Comparison of ENCODE assay signal across 21 cellular contexts in genomic region chr10:51109821-51110533, GRCh38. TPM values are rescaled to one million over a fixed set of nuclear protein-coding genes. Genes with fewer than 3 reads are reported as not detected.
DNase-seq lines count a peak whose midpoint lies in the region; ATAC-seq and TF ChIP-seq lines count a peak whose summit lies in the region.
"Had no signal": no experiment of that assay in that cellular context is flagged by ENCODE, and none has a peak within 500 bp of the region (broad histone marks: within the 10 kb centered on the region; RNA-seq: fewer than 3 reads in every experiment).

No MANE protein-coding gene starts in this region.

- no peaks in the 10 kb centered on the region for H3K27me3 ChIP-seq in skeletal muscle satellite cell (ENCODE audit: control insufficient read depth, insufficient read depth, low read length)
- H3K27me3 ChIP-seq in sigmoid colon: no peaks in the 10 kb centered on the region
- H3K27me3 ChIP-seq: upper lobe of right lung had no signal

- DNase-seq in HFFc6 (peak; percentile 63), amniotic epithelial cell (ENCODE audit: low read depth) (peak; percentile 65), fibroblast of peridontal ligament (ENCODE audit: extremely low read depth) (peak; percentile 55), sigmoid colon (no peak)
- DNase-seq in activated CD8-positive, alpha-beta memory T cell treated with anti-CD3 and anti-CD28 coated beads, Interleukin-2, amount 50 U/mL, for 4 hours: no peak
- DNase-seq: activated CD4-positive, alpha-beta T cell treated with anti-CD3 and anti-CD28 coated beads for 1 hour; activated naive CD4-positive, alpha-beta T cell treated with Interleukin-2 at 50 U/mL for 16 hours; DMS53; effector CD8-positive, alpha-beta T cell; glutamatergic neuron; Kasumi-1; natural killer cell; NCI-H2227 treated with DMSO at 0.1 percent for 48 hours; stimulated activated naive CD4-positive, alpha-beta T cell treated with Interleukin-2 at 50 U/mL for 16 hours; upper lobe of right lung had no signal

- H3K4me3 ChIP-seq in skeletal muscle satellite cell (ENCODE audit: low read length): peak overlapping the region; percentile 30
- no peak overlapping the region for H3K4me3 ChIP-seq in sigmoid colon
- H3K4me3 ChIP-seq: prostate gland, upper lobe of right lung had no signal

- TF ChIP-seq POLR2A in sigmoid colon (IDR thresholded peaks at IDR 0.05): no peak

- no peak overlapping the region for H3K27ac ChIP-seq in sigmoid colon
- H3K27ac ChIP-seq: C4-2B, prostate gland, upper lobe of right lung had no signal

- TF ChIP-seq EP300 in sigmoid colon (IDR thresholded peaks at IDR 0.05): no peak

- H3K9me3 Mint-ChIP-seq in HFFc6: no peaks in the 10 kb centered on the region
- H3K9me3 Mint-ChIP-seq: memory B cell, natural killer cell had no signal

- ATAC-seq in GM19395 (IDR thresholded peaks at IDR 0.05; ENCODE audit: unreplicated experiment) (no peak), HG02763 (IDR thresholded peaks at IDR 0.05; ENCODE audit: unreplicated experiment) (no peak)
- ATAC-seq: natural killer cell, upper lobe of right lung had no signal

- 78 to 81% methylated on average over 4 of the region's 4 CpGs for WGBS in sigmoid colon, 2 donors

- H3K4me1 Mint-ChIP-seq in HFFc6 (ENCODE audit: low read depth): peaks cover 87% of the 10 kb centered on the region
- H3K4me1 Mint-ChIP-seq: memory B cell, natural killer cell had no signal

- H3K36me3 ChIP-seq in skeletal muscle satellite cell (ENCODE audit: insufficient read depth, low read length): no peaks in the 10 kb centered on the region
- no peaks in the 10 kb centered on the region for H3K36me3 ChIP-seq in sigmoid colon
- H3K36me3 ChIP-seq: prostate gland, upper lobe of right lung had no signal

- H3K27ac Mint-ChIP-seq in HFFc6: peak overlapping the region; percentile 90
- H3K27ac Mint-ChIP-seq: memory B cell, natural killer cell had no signal

- intact Hi-C loops in sigmoid colon (cut with DNase I): no loop called here

- H3K4me3 Mint-ChIP-seq in HFFc6: peak overlapping the region; percentile 80
- H3K4me3 Mint-ChIP-seq: memory B cell, natural killer cell had no signal

- no peaks in the 10 kb centered on the region for H3K27me3 Mint-ChIP-seq in HFFc6 (ENCODE audit: insufficient read depth)
- H3K27me3 Mint-ChIP-seq: memory B cell had no signal

- peaks cover 33% of the 10 kb centered on the region for H3K4me1 ChIP-seq in skeletal muscle satellite cell (ENCODE audit: control insufficient read depth, insufficient read depth, low read length)
- peaks cover 0 to 22% (median 5%) of the 10 kb centered on the region in 4 donors for H3K4me1 ChIP-seq in sigmoid colon
- H3K4me1 ChIP-seq: prostate gland, upper lobe of right lung had no signal

- H3K9me3 ChIP-seq in skeletal muscle satellite cell (replicated peaks; ENCODE audit: low read length): no peaks in the 10 kb centered on the region
- no peaks in the 10 kb centered on the region for H3K9me3 ChIP-seq in sigmoid colon
- H3K9me3 ChIP-seq: prostate gland, upper lobe of right lung had no signal

- peak overlapping the region; percentile 66 for H3K4me2 ChIP-seq in skeletal muscle satellite cell (ENCODE audit: low read length)

- TF ChIP-seq CTCF in HFFc6 (IDR thresholded peaks at IDR 0.05) (no peak), sigmoid colon (IDR thresholded peaks at IDR 0.05) (no peak)

- peak overlapping the region; percentile 32 for H3K9ac ChIP-seq in skeletal muscle satellite cell (ENCODE audit: low read depth, low read length)

- peaks cover 8% of the 10 kb centered on the region for H3K36me3 Mint-ChIP-seq in HFFc6 (ENCODE audit: low read depth)
- H3K36me3 Mint-ChIP-seq: memory B cell, natural killer cell had no signal

RNA-seq across cellular contexts. Expression of gene PRKG1, which starts 35.7 kb away (rescaled TPM):
- 10 to 100 TPM in 2 of 6 experiments, 1 to 10 TPM in 4; 9.3 to 10.1 (median 9.8) TPM for total RNA-seq in HFFc6 (2021; fragmentation: NEBNext Ultra II Directional; extraction: Animal tissue kit (Norgen Biotek cat#: 25700))
- 9.2 and 12.7 TPM in 2 replicates for total RNA-seq in skeletal muscle satellite cell (2012; rRNA removed)
- 10 to 100 TPM; 60.2 to 92.9 (median 79.1) TPM for total RNA-seq in sigmoid colon
- polyA plus RNA-seq in sigmoid colon: 1 to 10 TPM; 3.7 to 4.2 (median 4.0) TPM

Comparison
In these comparisons a context has a peak if more than half of its experiments do, and no peak if none do; other contexts are left out.
1. DNase-seq: peak in HFFc6 (single experiment), amniotic epithelial cell (single experiment) and fibroblast of peridontal ligament (single experiment); none in activated CD8-positive, alpha-beta memory T cell treated with anti-CD3 and anti-CD28 coated beads, Interleukin-2, amount 50 U/mL, for 4 hours (single experiment) and sigmoid colon (single experiment).
2. RNA of gene PRKG1, which starts 35.7 kb away (total RNA-seq): 60.2 to 92.9 TPM in sigmoid colon; 9.3 to 10.1 TPM in HFFc6; every median in the first group is over 4 times any median in the second.